8 cellular contexts compared by ENCODE assay signal in the genomic region with DNA sequence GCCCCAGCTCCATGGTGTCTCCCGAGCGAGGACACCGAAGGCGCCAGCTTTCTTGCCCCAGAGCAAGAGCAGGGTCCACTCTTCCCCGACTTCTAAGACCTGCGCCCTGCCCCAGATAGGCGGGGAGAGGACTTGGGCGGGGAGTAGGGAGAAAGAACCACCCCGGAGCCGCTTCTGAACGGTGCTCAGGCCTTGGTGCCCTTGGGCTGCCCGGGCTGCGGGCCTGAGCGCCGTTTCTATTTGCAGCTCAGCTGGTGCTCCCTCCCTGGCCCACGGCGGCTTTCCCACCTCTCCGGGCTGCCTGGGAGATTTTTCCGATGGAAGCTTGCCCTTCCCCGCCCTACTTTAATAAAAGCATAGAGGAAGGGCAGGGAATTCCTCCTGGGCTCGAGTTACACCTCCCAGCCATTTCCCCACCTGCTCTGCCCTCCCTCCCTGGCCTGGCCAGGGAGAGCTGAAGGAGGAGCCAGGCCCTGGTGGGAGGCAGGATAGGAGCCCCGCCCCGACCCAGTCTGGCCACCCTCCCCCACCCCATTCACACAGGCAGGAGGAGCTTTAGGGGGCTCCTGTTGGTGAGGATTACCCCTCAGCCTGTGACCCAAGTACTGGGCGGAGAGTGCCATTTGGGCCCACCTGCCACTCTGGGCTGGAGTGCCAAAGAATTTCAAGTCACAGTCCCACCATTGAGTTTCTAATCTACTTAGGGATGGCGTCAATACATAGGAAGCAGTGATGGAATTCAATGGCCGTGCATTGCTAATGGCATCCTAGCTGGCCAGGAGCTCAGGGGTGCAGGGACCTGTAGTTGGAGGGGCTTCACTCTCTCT. TPM values are rescaled to one million over a fixed set of nuclear protein-coding genes. Genes with fewer than 3 reads are reported as not detected.
DNase-seq lines count a peak whose midpoint lies in the region; ATAC-seq and TF ChIP-seq lines count a peak whose summit lies in the region.

No MANE protein-coding gene starts in this region.

- TF ChIP-seq POLR2A in right lobe of liver (IDR thresholded peaks at IDR 0.05) (peak; percentile 59), uterus (IDR thresholded peaks at IDR 0.05) (no peak)

- ATAC-seq in right lobe of liver, result peak; percentile 15 to 25 (median 20)

- peak overlapping the region; percentile 60 for H3K4me3 ChIP-seq in choroid plexus epithelial cell (ENCODE audit: low read depth, low read length)
- peak overlapping the region; percentile 82 to 93 (median 91) for H3K4me3 ChIP-seq in right lobe of liver
- peak overlapping the region; percentile 42 to 65 for H3K4me3 ChIP-seq in uterus

- no peaks in the 10 kb centered on the region for H3K9me3 ChIP-seq in right lobe of liver
- H3K9me3 ChIP-seq in uterus, result no peaks in the 10 kb centered on the region

- H3K27me3 ChIP-seq in right lobe of liver (no peaks in the 10 kb centered on the region), uterus (no peaks in the 10 kb centered on the region)

- 16% methylated on average over 13 of the region's 26 CpGs for WGBS in right lobe of liver (ENCODE audit: insufficient coverage, low coverage, low lambda C conversion rate, missing lambda C conversion rate)

- H3K36me3 ChIP-seq in right lobe of liver (no peaks in the 10 kb centered on the region), uterus (no peaks in the 10 kb centered on the region)

- intact Hi-C loops in right lobe of liver (cut with DNase I) (no loop called here), uterus (cut with DNase I; ENCODE audit: low total_unique reads) (no loop called here)

- peak; percentile 97 for DNase-seq in 8988T
- DNase-seq in HuH-7 (ENCODE audit: low spot score), result peak; percentile 68
- DNase-seq in choroid plexus epithelial cell (ENCODE audit: low read depth), result peak; percentile 22
- DNase-seq in right lobe of liver, result peak; percentile 61 to 78 (median 77)
- no peak for DNase-seq in uterus
- no peak for DNase-seq in Ammon's horn (ENCODE audit: low spot score)
- DNase-seq in hepatic stellate cell (ENCODE audit: low spot score), result no peak
- DNase-seq in SK-N-DZ (ENCODE audit: low spot score), result no peak

- H3K27ac ChIP-seq in right lobe of liver (peak overlapping the region; percentile 4 to 81 (median 62)), uterus (peak overlapping the region in 1 of 2 donors; percentile 1)

- peaks cover 0 to 74% (median 39%) of the 10 kb centered on the region in 4 donors for H3K4me1 ChIP-seq in right lobe of liver
- H3K4me1 ChIP-seq in uterus, result peaks cover 0 to 6% of the 10 kb centered on the region in 2 donors

- TF ChIP-seq CTCF in choroid plexus epithelial cell (conservative IDR thresholded peaks at IDR 0.05; ENCODE audit: low read depth, low read length) (no peak), right lobe of liver (IDR thresholded peaks at IDR 0.05) (no peak), uterus (IDR thresholded peaks at IDR 0.05) (no peak)

RNA-seq across cellular contexts. Expression of gene MMP15, which starts 2.0 kb away (rescaled TPM):
- total RNA-seq in right lobe of liver (10 to 100 TPM; 22.3 to 76.0 (median 35.2) TPM), uterus (10 to 100 TPM in 1 of 4 donors, 1 to 10 TPM in 1, under 1 TPM in 2; under 0.01 to 12.5 (median 2.6) TPM)
- polyA plus RNA-seq in SK-N-DZ (2014; cell fraction: cytosol; rRNA removed), result 31.2 and 34.2 TPM in 2 replicates
- polyA plus RNA-seq in SK-N-DZ (2014; cell fraction: nucleus; rRNA removed), result 19.1 and 20.4 TPM in 2 replicates

RNA-seq across cellular contexts. Expression of gene USB1, which starts 26.3 kb away (rescaled TPM):
- total RNA-seq in right lobe of liver (10 to 100 TPM; 20.6 to 63.3 (median 25.9) TPM), uterus (10 to 100 TPM in 2 of 4 donors, 1 to 10 TPM in 2; 2.0 to 34.9 (median 14.9) TPM)
- 23.5 and 46.4 TPM in 2 replicates for polyA plus RNA-seq in SK-N-DZ (2014; cell fraction: cytosol; rRNA removed)
- 23.2 and 30.8 TPM in 2 replicates for polyA plus RNA-seq in SK-N-DZ (2014; cell fraction: nucleus; rRNA removed)

RNA-seq across cellular contexts. Expression of gene ZNF319, which starts 27.1 kb away (rescaled TPM):
- total RNA-seq in right lobe of liver (1 to 10 TPM; 2.5 to 4.9 (median 3.4) TPM), uterus (10 to 100 TPM in 1 of 4 donors, 1 to 10 TPM in 3; 5.4 to 11.5 (median 6.9) TPM)
- polyA plus RNA-seq in SK-N-DZ (2014; cell fraction: cytosol; rRNA removed), result 4.3 and 5.6 TPM in 2 replicates
- 3.1 and 9.4 TPM in 2 replicates for polyA plus RNA-seq in SK-N-DZ (2014; cell fraction: nucleus; rRNA removed)

RNA-seq across cellular contexts. Expression of gene CNGB1, which starts 56.6 kb away (rescaled TPM):
- total RNA-seq in right lobe of liver (not detected), uterus (not detected)
- polyA plus RNA-seq in SK-N-DZ (2014; cell fraction: cytosol; rRNA removed), result 17.7 and 23.2 TPM in 2 replicates
- polyA plus RNA-seq in SK-N-DZ (2014; cell fraction: nucleus; rRNA removed), result 31.5 and 41.5 TPM in 2 replicates

Comparison
In these comparisons a context has a peak if more than half of its experiments do, and no peak if none do; other contexts are left out.
1. DNase-seq: peak in 8988T (single experiment), HuH-7 (single experiment), choroid plexus epithelial cell (single experiment) and right lobe of liver (3 of 3); none in uterus (0 of 2), Ammon's horn (single experiment), hepatic stellate cell (single experiment) and SK-N-DZ (single experiment).
2. Peak in every context shown above with its lines, with median percentiles within 50 percentile points of each other: H3K4me3 ChIP-seq.